ENCODE assay signal across 10 cellular contexts in the genomic region with DNA sequence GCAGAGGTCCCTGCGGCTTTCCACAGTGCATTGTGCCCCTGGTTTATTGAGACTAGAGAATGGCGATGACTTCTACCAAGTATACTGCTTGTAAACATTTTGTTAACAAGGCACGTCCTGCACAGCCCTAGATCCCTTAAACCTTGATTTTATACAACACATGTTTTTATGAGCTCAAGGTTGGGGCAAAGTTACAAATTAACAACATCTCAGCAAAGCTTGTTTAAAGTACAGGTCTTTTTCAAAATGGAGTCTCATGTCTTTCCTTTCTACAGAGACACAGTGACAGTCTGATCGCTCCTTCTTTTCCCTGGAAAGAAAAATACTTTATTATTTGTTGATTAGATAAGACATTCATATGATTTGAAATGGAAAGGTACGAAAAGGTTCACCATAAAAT. TPM values are rescaled to one million over a fixed set of nuclear protein-coding genes. Genes with fewer than 3 reads are reported as not detected.
A peak's percentile ranks its signal among the peaks of the same experiment; 100 is the strongest.
DNase-seq lines count a peak whose midpoint lies in the region; ATAC-seq, FAIRE-seq and TF ChIP-seq lines count a peak whose summit lies in the region.
"Not testable (repeated sequence)": the region's sequence is repeated elsewhere in the genome, so short reads cannot be mapped to it uniquely, and the experiment has no call there.
"Had no signal": no experiment of that assay in that cellular context is flagged by ENCODE, and none has a peak within 500 bp of the region (broad histone marks: within the 10 kb centered on the region; RNA-seq: fewer than 3 reads in every experiment).

No MANE protein-coding gene starts in this region.

- 31% methylated on average over 3 of the region's 5 CpGs for WGBS in K562 (ENCODE audit: insufficient coverage, low coverage, missing lambda C conversion rate)
- 64% methylated on average over 5 of the region's 5 CpGs for WGBS in hepatocyte (ENCODE audit: low lambda C conversion rate, missing lambda C conversion rate)
- WGBS in neuronal stem cell (ENCODE audit: extremely low coverage in 2 of 2, insufficient read length in 2 of 2, insufficient replicate concordance in 1 of 2), 2 donors = no CpG with 5 or more reads among the region's 5 CpGs
- WGBS in transverse colon (ENCODE audit: low coverage in 1 of 2), 2 donors = 37 to 51% methylated on average over 2 to 5 of the region's 5 CpGs

- not testable (repeated sequence) for H3K36me3 Mint-ChIP-seq in nephron (ENCODE audit: low read depth)

- TF ChIP-seq CTCF in K562 (IDR thresholded peaks at IDR 0.05 in 2 of 3, conservative IDR thresholded peaks at IDR 0.05 in 1 of 3; ENCODE audit: insufficient read depth in 2 of 3, low read depth in 1 of 3, low read length in 3 of 3); colonic mucosa (IDR thresholded peaks at IDR 0.05); hepatocyte (IDR thresholded peaks at IDR 0.05; ENCODE audit: poor library complexity); mucosa of descending colon (IDR thresholded peaks at IDR 0.05); nephron (IDR thresholded peaks at IDR 0.05; ENCODE audit: unreplicated experiment in 3 of 3); transverse colon (IDR thresholded peaks at IDR 0.05): not testable (repeated sequence)

- not testable (repeated sequence) for H3K27ac ChIP-seq in K562 (ENCODE audit: extremely low read depth, low read depth, low read length); neuronal stem cell (replicated peaks; ENCODE audit: low read length)
- H3K27ac ChIP-seq in colonic mucosa (peak overlapping the region; percentile 81), hepatocyte (peak overlapping the region; percentile 49), transverse colon (peak overlapping the region; percentile 67 to 82 (median 76))

- H3K79me1 ChIP-seq in neuronal stem cell (ENCODE audit: low read depth, low read length) = not testable (repeated sequence)

- not testable (repeated sequence) for H4K8ac ChIP-seq in neuronal stem cell (ENCODE audit: low read depth, low read length)

- not testable (repeated sequence) for H4K91ac ChIP-seq in neuronal stem cell (ENCODE audit: low read depth, low read length, poor library complexity)

- not testable (repeated sequence) for H2BK120ac ChIP-seq in neuronal stem cell (ENCODE audit: low read depth, low read length)

- H3K4me2 ChIP-seq in K562 (ENCODE audit: insufficient read depth, low read length); hepatocyte; neuronal stem cell (ENCODE audit: insufficient read depth, low read length, poor library complexity, severe bottlenecking): not testable (repeated sequence)

- not testable (repeated sequence) for H3K4me3 Mint-ChIP-seq in nephron

- BruUV-seq in K562 (replicated peaks; lab: Mats Ljungman, UMichigan) = not testable (repeated sequence)

- H2AK5ac ChIP-seq in neuronal stem cell (ENCODE audit: low read depth, low read length) = not testable (repeated sequence)

- H2BK12ac ChIP-seq in neuronal stem cell (ENCODE audit: low read length) = not testable (repeated sequence)

- not testable (repeated sequence) for H3K9me2 ChIP-seq in hepatocyte (replicated peaks; ENCODE audit: insufficient read depth)

- H3K27ac Mint-ChIP-seq in nephron = peak overlapping the region; percentile 55 to 88 (median 84)

- H2BK5ac ChIP-seq in neuronal stem cell (ENCODE audit: low read length) = not testable (repeated sequence)

- H3K27me3 ChIP-seq in K562 (ENCODE audit: control insufficient read depth in 2 of 2, insufficient read depth in 2 of 2, low read length in 2 of 2) = peaks cover 25 to 52% of the 10 kb centered on the region in 2 experiments
- H3K27me3 ChIP-seq in colonic mucosa, hepatocyte, transverse colon: not testable (repeated sequence)
- peaks cover 0 to 16% (median 4%) of the 10 kb centered on the region in 3 experiments for H3K27me3 ChIP-seq in neuronal stem cell (ENCODE audit: control insufficient read depth in 3 of 3, insufficient read depth in 3 of 3, low read depth in 1 of 3, low read length in 3 of 3)

- H3K4me3 ChIP-seq in K562; colonic mucosa; hepatocyte; mucosa of descending colon; neuronal stem cell (ENCODE audit: low read length in 2 of 2): not testable (repeated sequence)
- H3K4me3 ChIP-seq in transverse colon = peak overlapping the region in 1 of 4 donors; percentile 18

- H3K9me3 ChIP-seq in K562 (replicated peaks; ENCODE audit: control insufficient read depth, insufficient read depth, low read depth, low read length); colonic mucosa; hepatocyte (ENCODE audit: low read depth); mucosa of descending colon; neuronal stem cell (replicated peaks in 1 of 2; ENCODE audit: control insufficient read depth in 2 of 2, insufficient read depth in 1 of 2, low read depth in 1 of 2, low read length in 2 of 2); transverse colon: not testable (repeated sequence)

- not testable (repeated sequence) for H2BK15ac ChIP-seq in neuronal stem cell (ENCODE audit: low read length)

- not testable (repeated sequence) for H3K9ac ChIP-seq in K562 (ENCODE audit: insufficient read depth in 1 of 2, low read depth in 2 of 2, low read length in 2 of 2); colonic mucosa (ENCODE audit: low read depth in 2 of 2, low read length in 2 of 2); neuronal stem cell (ENCODE audit: low read depth, low read length, poor library complexity)

- not testable (repeated sequence) for H3K9me1 ChIP-seq in K562 (ENCODE audit: control insufficient read depth, insufficient read depth, low read length)

- H3K4ac ChIP-seq in neuronal stem cell (ENCODE audit: low read length) = not testable (repeated sequence)

- not testable (repeated sequence) for H3K23ac ChIP-seq in neuronal stem cell (ENCODE audit: low read depth, low read length, poor library complexity)

- FAIRE-seq in K562 (lab: Jason Lieb, UNC) = not testable (repeated sequence)

- H3K36me3 ChIP-seq in K562 (ENCODE audit: control insufficient read depth, insufficient read depth, low read length); colonic mucosa; hepatocyte (replicated peaks; ENCODE audit: insufficient read depth, low read depth); mucosa of descending colon (ENCODE audit: low read depth); neuronal stem cell (replicated peaks in 1 of 2; ENCODE audit: control insufficient read depth in 2 of 2, insufficient read depth in 2 of 2, low read length in 2 of 2); transverse colon: not testable (repeated sequence)

- DNase-seq in K562 (ENCODE audit: extremely low read depth in 1 of 4, low spot score in 3 of 4); colonic mucosa; hepatocyte (ENCODE audit: low spot score); mucosa of descending colon; neuronal stem cell (ENCODE audit: low spot score); transverse colon: not testable (repeated sequence)

- H3K4me1 Mint-ChIP-seq in nephron = peaks cover 43% of the 10 kb centered on the region

- not testable (repeated sequence) for H3K79me2 ChIP-seq in K562 (ENCODE audit: control insufficient read depth, insufficient read depth, low read length); hepatocyte

- POLR2A ChIA-PET in K562 (lab: Yijun Ruan, JAX) = interaction anchor here (0.7 to 1.3 kb wide), 4 partner anchors 8 to 19 kb away, joined by 3 to 9 read pairs (median 4); partner anchors contain the start of gene MUC20

- CTCF ChIA-PET in K562 (lab: Yijun Ruan, JAX; ENCODE audit: low intra/inter-chr PET ratio) = not testable (repeated sequence)

- H2AFZ ChIP-seq in K562 (ENCODE audit: low read depth, low read length) = peak overlapping the region; percentile 5; the same call in 1 of the 2 replicates
- peak overlapping the region; percentile 3 for H2AFZ ChIP-seq in hepatocyte
- peak overlapping the region; percentile 51 for H2AFZ ChIP-seq in neuronal stem cell (ENCODE audit: low read length)

- intact Hi-C loops in K562 (cut with micrococcal nuclease); mucosa of descending colon (cut with DNase I, micrococcal nuclease); transverse colon (cut with DNase I; ENCODE audit: low total_unique reads): not testable (repeated sequence)
- intact Hi-C loops in colonic mucosa (cut with DNase I) = loop anchor here (5.0 kb wide), 1 partner anchor 111 kb away; no protein-coding TSS in a partner anchor

- TF ChIP-seq EP300 in K562 (IDR thresholded peaks at IDR 0.05; ENCODE audit: low read length); transverse colon (IDR thresholded peaks at IDR 0.05; ENCODE audit: low read depth): not testable (repeated sequence)

- TF ChIP-seq RAD21 in K562 (CRISPR knock-in tag; conservative IDR thresholded peaks at IDR 0.05 in 1 of 2, IDR thresholded peaks at IDR 0.05 in 1 of 2) = not testable (repeated sequence)

- not testable (repeated sequence) for H3K4me1 ChIP-seq in K562 (replicated peaks in 1 of 2; ENCODE audit: control insufficient read depth in 2 of 2, insufficient read depth in 2 of 2, low read length in 2 of 2); colonic mucosa; neuronal stem cell (ENCODE audit: control insufficient read depth in 2 of 2, insufficient read depth in 1 of 2, low read depth in 1 of 2, low read length in 2 of 2)
- H3K4me1 ChIP-seq in hepatocyte (ENCODE audit: insufficient read depth) (peaks cover 18% of the 10 kb centered on the region), mucosa of descending colon (ENCODE audit: low read depth) (peaks cover 13% of the 10 kb centered on the region), transverse colon (peaks cover 3 to 30% (median 17%) of the 10 kb centered on the region in 4 donors)

- not testable (repeated sequence) for TF ChIP-seq POLR2A in K562 (conservative IDR thresholded peaks at IDR 0.05); transverse colon (IDR thresholded peaks at IDR 0.05)

- not testable (repeated sequence) for ATAC-seq in K562
- peak; percentile 62 for ATAC-seq in mucosa of descending colon

- not testable (repeated sequence) for H3K9me3 Mint-ChIP-seq in nephron

- H4K20me1 ChIP-seq in K562 (replicated peaks; ENCODE audit: control insufficient read depth, insufficient read depth, low read length); hepatocyte (ENCODE audit: insufficient read depth, poor library complexity, severe bottlenecking): not testable (repeated sequence)

- not testable (repeated sequence) for H3K14ac ChIP-seq in neuronal stem cell (ENCODE audit: low read length)

- in situ Hi-C loops in K562 (cut with MboI) = not testable (repeated sequence)
- in situ Hi-C loops in transverse colon (cut with MboI; ENCODE audit: low pct_ligation_motif_present in 1 of 4, low pct_unique_long_range_greater_than_20kb in 1 of 4, low sequenced_read_pairs in 3 of 4) = loop anchor here in 3 of 4 donors (5.0 to 25.0 kb wide), 4 partner anchors 111 to 484 kb away; partner anchors contain the start of genes SLC51A (in 1 of the 3) and ZDHHC19 (in 1 of the 3)

- H3K18ac ChIP-seq in neuronal stem cell (ENCODE audit: low read length) = not testable (repeated sequence)

- not testable (repeated sequence) for H3K27me3 Mint-ChIP-seq in nephron (ENCODE audit: low read depth)

RNA-seq across cellular contexts. Expression of gene MUC20, which starts 8.0 kb away (rescaled TPM):
- total RNA-seq in K562 (2011; cell fraction: chromatin; rRNA removed; ENCODE audit: low replicate concordance) = 0.51 and 0.63 TPM in 2 replicates
- total RNA-seq in K562 (2011; cell fraction: nucleolus; rRNA removed) = 0.17 and 0.39 TPM in 2 replicates
- not detected in 2 replicates for total RNA-seq in K562 (2011; cell fraction: nucleoplasm; rRNA removed)
- total RNA-seq in K562 (2014; rRNA removed) = not detected in 2 replicates
- total RNA-seq in K562 (2014; rRNA removed; fragmentation: Illumina TruSeq; extraction: Trizol) = not detected in 2 replicates
- 0.18 TPM in 1 of 2 replicates, not detected in the other for total RNA-seq in K562 (2015; rRNA removed; fragmentation: Illumina TruSeq; extraction: Trizol)
- total RNA-seq in K562 (2021) = 0.16 and 0.25 TPM in 2 replicates
- 0.11 and 0.15 TPM in 2 replicates for polyA plus RNA-seq in K562 (2011; rRNA removed)
- polyA plus RNA-seq in K562 (2011; cell fraction: cytosol; rRNA removed) = 0.09 and 0.12 TPM in 2 replicates
- 0.41 and 0.63 TPM in 2 replicates for polyA plus RNA-seq in K562 (2011; cell fraction: nucleus; rRNA removed)
- 0.22 and 1.2 TPM in 2 replicates for polyA plus RNA-seq in K562 (2012)
- 0.15 and 0.44 TPM in 2 replicates for polyA plus RNA-seq in K562 (2014; fragmentation: Illumina TruSeq; extraction: Trizol)
- under 1 TPM in 1 of 2 experiments, not detected in 1; 0.03 TPM for polyA plus RNA-seq in K562 (2014; fragmentation: Nextera tagmentation; extraction: Ambion mirVana)
- 0.22 and 0.23 TPM in 2 replicates for polyA plus RNA-seq in K562 (2014; rRNA removed)
- polyA minus RNA-seq in K562 (2011; rRNA and poly(A)+ RNA removed) = not detected in 2 replicates
- not detected in 2 replicates for polyA minus RNA-seq in K562 (2011; cell fraction: cytosol; rRNA and poly(A)+ RNA removed)
- not detected in 2 replicates for polyA minus RNA-seq in K562 (2011; cell fraction: nucleus; rRNA and poly(A)+ RNA removed)
- total RNA-seq in colonic mucosa = 100 to 1,000 TPM in 1 of 2 donors, 10 to 100 TPM in 1; 58.1 to 170 TPM
- 3.5 and 4.5 TPM in 2 replicates for total RNA-seq in hepatocyte
- polyA plus RNA-seq in hepatocyte = 8.2 and 15.3 TPM in 2 replicates
- total RNA-seq in mucosa of descending colon = 100 to 1,000 TPM in 2 of 3 donors, 10 to 100 TPM in 1; 29.5 to 147 (median 112) TPM
- polyA plus RNA-seq in neuronal stem cell (2013, experiment 1 of 2) = 1.2 TPM
- 1.3 TPM for polyA plus RNA-seq in neuronal stem cell (2013, experiment 2 of 2)
- 100 to 1,000 TPM in 3 of 4 donors, 10 to 100 TPM in 1; 65.9 to 321 (median 131) TPM for total RNA-seq in transverse colon
- total RNA-seq: Daoy had no signal
- polyA plus RNA-seq: CD14-positive monocyte; CD8-positive, alpha-beta memory T cell had no signal
